In genomic region chr15:99446565-99447496, GRCh38 we compare ENCODE assay signal across 14 cellular contexts.
A peak's percentile ranks its signal among the peaks of the same experiment; 100 is the strongest.
DNase-seq lines count a peak whose midpoint lies in the region; ATAC-seq and TF ChIP-seq lines count a peak whose summit lies in the region.
"Had no signal": no experiment of that assay in that cellular context is flagged by ENCODE, and none has a peak within 500 bp of the region (broad histone marks: within the 10 kb centered on the region; RNA-seq: fewer than 3 reads in every experiment).

No MANE protein-coding gene starts in this region.

- H3K4me1 ChIP-seq in right atrium auricular region (peaks cover 0 to 87% of the 10 kb centered on the region in 2 donors), duodenal mucosa (ENCODE audit: control insufficient read depth in 1 of 2, insufficient read depth in 2 of 2, low read length in 2 of 2) (peaks cover 10 to 18% of the 10 kb centered on the region in 2 donors)

- no peak overlapping the region for H3K9ac ChIP-seq in duodenal mucosa (ENCODE audit: low read depth in 1 of 2, low read length in 2 of 2)

- H3K36me3 ChIP-seq in right atrium auricular region = no peaks in the 10 kb centered on the region
- H3K36me3 ChIP-seq in duodenal mucosa (ENCODE audit: control insufficient read depth in 1 of 2, insufficient read depth in 2 of 2, low read length in 2 of 2) = no peaks in the 10 kb centered on the region
- H3K36me3 ChIP-seq: heart left ventricle, tibial nerve had no signal

- H3K4me3 ChIP-seq in right atrium auricular region (no peak overlapping the region), duodenal mucosa (ENCODE audit: low read depth in 1 of 2, low read length in 2 of 2) (peak overlapping the region; percentile 16 to 23)
- H3K4me3 ChIP-seq: heart left ventricle, tibial nerve had no signal

- intact Hi-C loops in left cardiac atrium (cut with DNase I) = no loop called here

- no peak for ATAC-seq in left cardiac atrium
- ATAC-seq: heart left ventricle had no signal

- DNase-seq in right atrium auricular region (ENCODE audit: low spot score) (peak; percentile 47), left cardiac atrium (no peak), NCI-H2171 treated with DMSO at 0.1 percent for 48 hours (lab: John Stamatoyannopoulos, UW) (peak; percentile 72), ureter (ENCODE audit: low spot score) (peak; percentile 42), Kasumi-1 (lab: John Stamatoyannopoulos, UW) (no peak), NOMO-1 (lab: John Stamatoyannopoulos, UW; ENCODE audit: unreplicated experiment in 2 of 2) (no peak), T1000 (lab: John Stamatoyannopoulos, UW) (no peak)
- DNase-seq: activated CD4-positive, alpha-beta T cell treated with anti-CD3 and anti-CD28 coated beads, Interleukin-2, amount 50 U/mL, for 4 hours; CD4-positive, CD25-positive, alpha-beta regulatory T cell; effector CD8-positive, alpha-beta T cell had no signal

- H3K27me3 ChIP-seq in right atrium auricular region (no peaks in the 10 kb centered on the region), duodenal mucosa (ENCODE audit: control insufficient read depth in 1 of 2, insufficient read depth in 2 of 2, low read length in 2 of 2) (peaks cover 0 to 4% of the 10 kb centered on the region in 2 donors)
- H3K27me3 ChIP-seq: heart left ventricle, tibial nerve had no signal

- TF ChIP-seq CTCF in right atrium auricular region (IDR thresholded peaks at IDR 0.05) = no peak

- H3K27ac ChIP-seq in right atrium auricular region (peak overlapping the region in 1 of 2 donors; percentile 31), duodenal mucosa (ENCODE audit: low read depth, low read length) (no peak overlapping the region)
- H3K27ac ChIP-seq: HL-60, tibial nerve had no signal

- H3K9me3 ChIP-seq in right atrium auricular region = no peaks in the 10 kb centered on the region
- no peaks in the 10 kb centered on the region for H3K9me3 ChIP-seq in duodenal mucosa (ENCODE audit: control insufficient read depth in 1 of 2, low read length in 2 of 2)
- H3K9me3 ChIP-seq: heart left ventricle, tibial nerve had no signal

Comparison
In these comparisons a context has a peak if more than half of its experiments do, and no peak if none do; other contexts are left out.
1. DNase-seq: peak in right atrium auricular region (single experiment), NCI-H2171 treated with DMSO at 0.1 percent for 48 hours (single experiment) and ureter (single experiment); none in left cardiac atrium (single experiment), Kasumi-1 (0 of 2), NOMO-1 (0 of 2) and T1000 (single experiment).
2. H3K4me3 ChIP-seq: peak in duodenal mucosa (2 of 2); none in right atrium auricular region (0 of 2).